ENCODE assay signal across 8 cellular contexts in the genomic region with DNA sequence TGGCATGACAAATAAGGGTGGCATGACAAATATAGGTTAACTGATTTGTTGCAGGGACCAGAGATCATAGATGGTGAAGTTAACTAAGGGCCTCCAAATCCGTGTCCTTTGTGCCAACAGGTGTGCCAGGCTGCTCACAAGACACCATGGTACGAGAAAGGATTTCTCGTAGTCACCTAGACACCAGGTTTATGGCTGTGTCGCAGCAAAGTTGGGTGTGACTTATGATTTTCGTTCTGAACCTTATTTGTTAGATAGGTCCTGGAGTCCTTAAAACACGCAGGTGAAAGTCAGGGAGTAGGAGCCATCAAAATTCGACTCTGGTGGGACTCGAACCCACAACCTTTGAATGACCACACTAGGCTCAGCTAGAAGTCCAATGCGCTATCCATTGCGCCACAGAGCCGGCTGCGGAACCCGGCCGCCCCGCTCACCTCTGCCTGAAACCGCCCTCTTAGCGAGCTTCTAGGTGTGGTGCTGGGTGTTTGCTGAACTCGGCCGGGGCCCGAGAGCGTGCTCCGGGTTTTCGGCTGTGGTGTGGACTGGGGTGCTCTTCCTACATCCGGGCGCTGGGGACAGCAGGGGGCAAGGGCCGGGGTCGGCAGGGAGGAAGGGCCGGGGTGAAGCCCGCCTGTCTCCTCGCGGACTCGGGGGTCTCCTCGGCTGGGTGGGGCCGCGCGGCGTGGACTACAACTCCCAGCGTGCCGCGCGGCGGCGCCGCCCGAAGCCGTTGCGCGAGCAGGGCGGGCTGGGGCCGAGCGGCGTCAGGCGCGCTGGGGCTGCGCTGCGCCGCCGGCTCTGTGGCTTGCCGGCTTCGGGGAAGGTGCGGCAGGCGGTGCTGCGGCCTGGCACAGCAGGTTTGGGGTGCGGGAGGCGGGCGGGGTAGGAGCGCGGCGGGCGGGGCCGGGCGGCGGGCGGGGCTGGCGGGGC. TPM values are rescaled to one million over a fixed set of nuclear protein-coding genes. Genes with fewer than 3 reads are reported as not detected.
DNase-seq lines count a peak whose midpoint lies in the region; ATAC-seq and TF ChIP-seq lines count a peak whose summit lies in the region.

Gene SLC27A4 (plus strand): TSS at position 767 of the 930 bp plus-strand sequence. CDS start 2,606 bp downstream, outside the sequence.

- ATAC-seq in GM21360 (IDR thresholded peaks at IDR 0.05; ENCODE audit: unreplicated experiment), result peak; percentile 64
- peak; percentile 96 for ATAC-seq in naive thymus-derived CD4-positive, alpha-beta T cell

- peak within 1 kb of the TSS; percentile 87 for H2AFZ ChIP-seq in fibroblast of lung (ENCODE audit: low read length)

- no peaks in the 10 kb centered on the region for H3K4me1 ChIP-seq in HUES64 (ENCODE audit: insufficient read depth, low read length)
- peaks cover 2% of the 10 kb centered on the region for H3K4me1 ChIP-seq in fibroblast of lung (ENCODE audit: control insufficient read depth, extremely low read depth, insufficient read depth, low read length)
- peaks cover 4 to 12% of the 10 kb centered on the region in 2 donors for H3K4me1 ChIP-seq in naive thymus-derived CD4-positive, alpha-beta T cell (ENCODE audit: control insufficient read depth in 2 of 2, insufficient read depth in 2 of 2, low read length in 2 of 2)

- intact Hi-C loops in activated T-helper 1 cell treated with anti-CD3 and anti-CD28 coated beads, Interleukin-12 subunit alpha, Interleukin-12 subunit beta, Interleukin-2, Interleukin-4 antibody, amounts not matched to agents 30 ng/mL and 10 ng/mL and 1 ng/mL, durations not matched to agents 14 hours and 24 hours and 36 hours (cut with micrococcal nuclease), result loop anchor here (1.0 kb wide), 3 partner anchors 18 to 90 kb away; partner anchors contain the start of genes COQ4, TRUB2 and URM1
- intact Hi-C loops in naive thymus-derived CD4-positive, alpha-beta T cell (cut with micrococcal nuclease), result loop anchor here (1.0 to 5.0 kb wide), 10 partner anchors 18 to 542 kb away; partner anchors contain the start of genes URM1 (in 2 of the 2), BBLN (in 1 of the 2), COQ4 (in 1 of the 2) and DNM1 (in 1 of the 2)

- H3K9me3 Mint-ChIP-seq in activated T-helper 1 cell treated with anti-CD3 and anti-CD28 coated beads, Interleukin-12 subunit alpha, Interleukin-12 subunit beta, Interleukin-2, Interleukin-4 antibody, amounts not matched to agents 30 ng/mL and 10 ng/mL and 1 ng/mL, durations not matched to agents 14 hours and 24 hours and 36 hours, result no peaks in the 10 kb centered on the region
- H3K9me3 Mint-ChIP-seq in naive thymus-derived CD4-positive, alpha-beta T cell, result no peaks in the 10 kb centered on the region

- 4% methylated on average over 75 of the region's 75 CpGs for WGBS in HUES64

- DNase-seq in COR-L47 (lab: John Stamatoyannopoulos, UW) (peak; percentile 68), RKO (ENCODE audit: low spot score) (peak; percentile 92), fibroblast of lung (ENCODE audit: low read depth in 2 of 2) (peak; percentile 65 to 78)
- peak; percentile 82 for DNase-seq in activated T-helper 1 cell treated with anti-CD3 and anti-CD28 coated beads, Interleukin-12 subunit alpha, Interleukin-12 subunit beta, Interleukin-2, Interleukin-4 antibody, amounts not matched to agents 30 ng/mL and 10 ng/mL and 1 ng/mL, durations not matched to agents 14 hours and 24 hours and 36 hours (ENCODE audit: low spot score)
- DNase-seq in naive thymus-derived CD4-positive, alpha-beta T cell, result peak; percentile 75 to 86 (median 82)
- DNase-seq in stimulated activated naive CD4-positive, alpha-beta T cell (lab: John Stamatoyannopoulos, UW), result peak; percentile 62 to 82 (median 74)

- peaks cover 4% of the 10 kb centered on the region for H3K36me3 Mint-ChIP-seq in activated T-helper 1 cell treated with anti-CD3 and anti-CD28 coated beads, Interleukin-12 subunit alpha, Interleukin-12 subunit beta, Interleukin-2, Interleukin-4 antibody, amounts not matched to agents 30 ng/mL and 10 ng/mL and 1 ng/mL, durations not matched to agents 14 hours and 24 hours and 36 hours (ENCODE audit: low read depth)
- H3K36me3 Mint-ChIP-seq in naive thymus-derived CD4-positive, alpha-beta T cell, result peaks cover 0 to 8% (median 0%) of the 10 kb centered on the region in 5 donors

- H3K9me3 ChIP-seq in HUES64 (ENCODE audit: insufficient read depth, low read depth, low read length), result no peaks in the 10 kb centered on the region
- no peaks in the 10 kb centered on the region for H3K9me3 ChIP-seq in fibroblast of lung (ENCODE audit: control insufficient read depth, insufficient read depth, low read depth, low read length)
- no peaks in the 10 kb centered on the region for H3K9me3 ChIP-seq in naive thymus-derived CD4-positive, alpha-beta T cell (ENCODE audit: control insufficient read depth in 2 of 3, low read length in 3 of 3)

- peaks cover 9% of the 10 kb centered on the region; the same call in 1 of the 2 replicates for H3K36me3 ChIP-seq in HUES64 (ENCODE audit: insufficient read depth, low read length)
- H3K36me3 ChIP-seq in fibroblast of lung (ENCODE audit: control insufficient read depth, insufficient read depth, low read length), result peaks cover 4% of the 10 kb centered on the region
- peaks cover 0 to 23% (median 0%) of the 10 kb centered on the region in 3 experiments for H3K36me3 ChIP-seq in naive thymus-derived CD4-positive, alpha-beta T cell (ENCODE audit: control insufficient read depth in 2 of 3, insufficient read depth in 3 of 3, low read length in 3 of 3)

- H3K27me3 ChIP-seq in HUES64 (ENCODE audit: insufficient read depth, low read length) (no peaks in the 10 kb centered on the region), fibroblast of lung (ENCODE audit: control insufficient read depth, insufficient read depth, low read length) (no peaks in the 10 kb centered on the region)
- H3K27me3 ChIP-seq in naive thymus-derived CD4-positive, alpha-beta T cell (ENCODE audit: control insufficient read depth in 2 of 2, insufficient read depth in 2 of 2, low read length in 2 of 2), result no peaks in the 10 kb centered on the region

- CTCF ChIA-PET in naive thymus-derived CD4-positive, alpha-beta T cell (lab: Charles Lee), result interaction anchor here (0.6 kb wide), 1 partner anchor 802 kb away, joined by 3 read pairs; no protein-coding TSS in a partner anchor

- POLR2A ChIA-PET in naive thymus-derived CD4-positive, alpha-beta T cell (lab: Charles Lee), result interaction anchor here (0.6 to 1.7 kb wide), 4 partner anchors 15 to 64 kb away, joined by 3 to 4 read pairs (median 3); partner anchors contain the start of genes GOLGA2 and SWI5

- H3K79me2 ChIP-seq in fibroblast of lung (ENCODE audit: control insufficient read depth, insufficient read depth, low read length), result no peaks in the 10 kb centered on the region

- peak within 1 kb of the TSS; percentile 94 for H3K4me3 Mint-ChIP-seq in activated T-helper 1 cell treated with anti-CD3 and anti-CD28 coated beads, Interleukin-12 subunit alpha, Interleukin-12 subunit beta, Interleukin-2, Interleukin-4 antibody, amounts not matched to agents 30 ng/mL and 10 ng/mL and 1 ng/mL, durations not matched to agents 14 hours and 24 hours and 36 hours
- peak within 1 kb of the TSS; percentile 87 to 98 (median 95) for H3K4me3 Mint-ChIP-seq in naive thymus-derived CD4-positive, alpha-beta T cell

- peak within 1 kb of the TSS; percentile 99 for H3K4me2 ChIP-seq in fibroblast of lung (ENCODE audit: extremely low read depth, insufficient read depth, low read length)

- H3K27ac Mint-ChIP-seq in activated T-helper 1 cell treated with anti-CD3 and anti-CD28 coated beads, Interleukin-12 subunit alpha, Interleukin-12 subunit beta, Interleukin-2, Interleukin-4 antibody, amounts not matched to agents 30 ng/mL and 10 ng/mL and 1 ng/mL, durations not matched to agents 14 hours and 24 hours and 36 hours, result peak within 1 kb of the TSS; percentile 88
- peak within 1 kb of the TSS; percentile 70 to 93 (median 90) for H3K27ac Mint-ChIP-seq in naive thymus-derived CD4-positive, alpha-beta T cell

- H3K4me1 Mint-ChIP-seq in activated T-helper 1 cell treated with anti-CD3 and anti-CD28 coated beads, Interleukin-12 subunit alpha, Interleukin-12 subunit beta, Interleukin-2, Interleukin-4 antibody, amounts not matched to agents 30 ng/mL and 10 ng/mL and 1 ng/mL, durations not matched to agents 14 hours and 24 hours and 36 hours (ENCODE audit: low read depth), result peaks cover 6% of the 10 kb centered on the region
- peaks cover 6 to 11% (median 9%) of the 10 kb centered on the region in 7 donors for H3K4me1 Mint-ChIP-seq in naive thymus-derived CD4-positive, alpha-beta T cell

- no peaks in the 10 kb centered on the region for H3K27me3 Mint-ChIP-seq in activated T-helper 1 cell treated with anti-CD3 and anti-CD28 coated beads, Interleukin-12 subunit alpha, Interleukin-12 subunit beta, Interleukin-2, Interleukin-4 antibody, amounts not matched to agents 30 ng/mL and 10 ng/mL and 1 ng/mL, durations not matched to agents 14 hours and 24 hours and 36 hours (ENCODE audit: insufficient read depth)
- no peaks in the 10 kb centered on the region for H3K27me3 Mint-ChIP-seq in naive thymus-derived CD4-positive, alpha-beta T cell

- H4K20me1 ChIP-seq in fibroblast of lung (ENCODE audit: control insufficient read depth, extremely low read depth, insufficient read depth, low read length), result no peaks in the 10 kb centered on the region

- no peak for TF ChIP-seq CTCF in fibroblast of lung (conservative IDR thresholded peaks at IDR 0.05 in 1 of 2, IDR thresholded peaks at IDR 0.05 in 1 of 2; ENCODE audit: low read depth in 1 of 2, low read length in 2 of 2)

- H3K27ac ChIP-seq in HUES64 (ENCODE audit: low read depth, low read length), result no peak within 1 kb of the TSS
- H3K27ac ChIP-seq in fibroblast of lung (ENCODE audit: insufficient read depth, low read length), result peak within 1 kb of the TSS; percentile 47
- H3K27ac ChIP-seq in naive thymus-derived CD4-positive, alpha-beta T cell (ENCODE audit: low read depth, low read length), result peak within 1 kb of the TSS; percentile 69

- H3K9ac ChIP-seq in HUES64 (ENCODE audit: low read depth, low read length) (peak within 1 kb of the TSS; percentile 55), fibroblast of lung (ENCODE audit: insufficient read depth, low read length) (peak within 1 kb of the TSS; percentile 74)

- peak within 1 kb of the TSS; percentile 81 for H3K4me3 ChIP-seq in HUES64 (ENCODE audit: low read length)
- H3K4me3 ChIP-seq in fibroblast of lung (replicated peaks in 1 of 4; ENCODE audit: control extremely low read depth in 1 of 4, insufficient read depth in 1 of 4, low read depth in 3 of 4, low read length in 4 of 4), result peak within 1 kb of the TSS; percentile 74 to 86 (median 81)
- H3K4me3 ChIP-seq in naive thymus-derived CD4-positive, alpha-beta T cell (ENCODE audit: low read length), result peak within 1 kb of the TSS; percentile 66

RNA-seq across cellular contexts. Expression of gene SLC27A4, which starts in this region (rescaled TPM):
- polyA plus RNA-seq in HUES64 (2013, experiment 1 of 2), result 17.0 TPM
- 17.1 TPM for polyA plus RNA-seq in HUES64 (2013, experiment 2 of 2)
- 41.8 and 43.2 TPM in 2 replicates for total RNA-seq in activated T-helper 1 cell treated with anti-CD3 and anti-CD28 coated beads, Interleukin-12 subunit alpha, Interleukin-12 subunit beta, Interleukin-2, Interleukin-4 antibody, amounts not matched to agents 30 ng/mL and 10 ng/mL and 1 ng/mL, durations not matched to agents 14 hours and 24 hours and 36 hours
- total RNA-seq in fibroblast of lung, result 11.7 and 11.8 TPM in 2 replicates
- 10.3 and 13.3 TPM in 2 replicates for polyA plus RNA-seq in fibroblast of lung
- polyA plus RNA-seq in fibroblast of lung (2012), result 14.3 and 19.7 TPM in 2 replicates
- 45.9 and 48.8 TPM in 2 replicates for polyA minus RNA-seq in fibroblast of lung (ENCODE audit: low replicate concordance)
- total RNA-seq in naive thymus-derived CD4-positive, alpha-beta T cell, result 10 to 100 TPM in 4 of 5 experiments, 1 to 10 TPM in 1; 6.4 to 20.1 (median 12.1) TPM
- polyA plus RNA-seq in naive thymus-derived CD4-positive, alpha-beta T cell, result 1 to 10 TPM; 6.1 to 7.3 TPM
